ENCODE assay signal across 28 cellular contexts in genomic region chr2:233228414-233228813, GRCh38.
"Had no signal": no experiment of that assay in that cellular context is flagged by ENCODE, and none has a peak within 500 bp of the region (broad histone marks: within the 10 kb centered on the region; RNA-seq: fewer than 3 reads in every experiment).

No MANE protein-coding gene starts in this region.

- DNase-seq: activated B cell treated with CpG ODN at 0.5 μM for 24 hours; activated CD4-positive, alpha-beta T cell treated with anti-CD3 and anti-CD28 coated beads for 48 hours; activated CD4-positive, alpha-beta T cell treated with anti-CD3 and anti-CD28 coated beads, Interleukin-2, amount 50 U/mL, for 1 hour; activated CD4-positive, alpha-beta T cell treated with anti-CD3 and anti-CD28 coated beads, Interleukin-2, amount 50 U/mL, for 48 hours; activated CD8-positive, alpha-beta memory T cell treated with anti-CD3 and anti-CD28 coated beads for 24 hours; activated CD8-positive, alpha-beta T cell treated with anti-CD3 and anti-CD28 coated beads for 36 hours; activated effector memory CD4-positive, alpha-beta T cell treated with Interleukin-2 at 50 U/mL for 16 hours; activated gamma-delta T cell treated with Interleukin-2 at 50 U/mL for 16 hours; activated naive CD4-positive, alpha-beta T cell treated with anti-CD3 and anti-CD28 coated beads, Interleukin-2, amount 50 U/mL, for 16 hours; activated naive CD4-positive, alpha-beta T cell treated with Interleukin-2 at 50 U/mL for 16 hours; activated T-cell treated with anti-CD3 and anti-CD28 coated beads, Interleukin-2, amount 50 U/mL, for 4 hours; adrenal gland; amygdala; aorta; body of pancreas; central memory CD4-positive, alpha-beta T cell; cerebellar nuclear complex; colonic mucosa; effector CD8-positive, alpha-beta T cell; foreskin keratinocyte; gastrocnemius medialis; glutamatergic neuron; heart left ventricle; T1000; WERI-Rb-1 had no signal

- ATAC-seq: activated CD4-positive, CD25-positive, alpha-beta regulatory T cell treated with anti-CD3 and anti-CD28 coated beads, Interleukin-2, amount 50 U/mL, for 24 hours; activated CD8-positive, alpha-beta T cell treated with anti-CD3 and anti-CD28 coated beads for 36 hours; activated T-cell treated with anti-CD3 and anti-CD28 coated beads, Interleukin-2, amount 50 U/mL, for 4 hours; activated T-helper 17 cell treated with anti-CD3 and anti-CD28 coated beads, Interleukin-2, amount 50 U/mL, for 72 hours; body of pancreas; esophagus mucosa; foreskin keratinocyte; gastrocnemius medialis; heart left ventricle had no signal

- H3K27ac ChIP-seq: adrenal gland, body of pancreas, colonic mucosa, foreskin keratinocyte, gastrocnemius medialis, heart left ventricle, WERI-Rb-1 had no signal
